Comparison of ENCODE assay signal across 1 cellular context in genomic region chr2:31151501-31151900, GRCh38.
TF ChIP-seq lines count a peak whose summit lies in the region.

No MANE protein-coding gene starts in this region.

TF ChIP-seq in IMR-90, 13 proteins besides CTCF, POLR2A, EP300 and RAD21 (continued from another document):
- TF ChIP-seq, protein P1, sequence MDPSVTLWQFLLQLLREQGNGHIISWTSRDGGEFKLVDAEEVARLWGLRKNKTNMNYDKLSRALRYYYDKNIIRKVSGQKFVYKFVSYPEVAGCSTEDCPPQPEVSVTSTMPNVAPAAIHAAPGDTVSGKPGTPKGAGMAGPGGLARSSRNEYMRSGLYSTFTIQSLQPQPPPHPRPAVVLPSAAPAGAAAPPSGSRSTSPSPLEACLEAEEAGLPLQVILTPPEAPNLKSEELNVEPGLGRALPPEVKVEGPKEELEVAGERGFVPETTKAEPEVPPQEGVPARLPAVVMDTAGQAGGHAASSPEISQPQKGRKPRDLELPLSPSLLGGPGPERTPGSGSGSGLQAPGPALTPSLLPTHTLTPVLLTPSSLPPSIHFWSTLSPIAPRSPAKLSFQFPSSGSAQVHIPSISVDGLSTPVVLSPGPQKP (IDR thresholded peaks at IDR 0.05; ENCODE audit: borderline replicate concordance, low read depth, low read length) = no peak
- TF ChIP-seq MAFK (IDR thresholded peaks at IDR 0.05; ENCODE audit: low read depth, low read length) (no peak), BHLHE40 (IDR thresholded peaks at IDR 0.05; ENCODE audit: low read depth, low read length) (no peak), CEBPB (IDR thresholded peaks at IDR 0.05; ENCODE audit: low read depth, low read length) (no peak), RFX5 (IDR thresholded peaks at IDR 0.05; ENCODE audit: low read depth, low read length) (no peak), SMC3 (IDR thresholded peaks at IDR 0.05; ENCODE audit: low read depth, low read length) (no peak), FOS (IDR thresholded peaks at IDR 0.05; ENCODE audit: low read depth, low read length) (no peak), MXI1 (IDR thresholded peaks at IDR 0.05; ENCODE audit: borderline replicate concordance, low read depth, low read length) (no peak), RCOR1 (IDR thresholded peaks at IDR 0.05; ENCODE audit: insufficient replicate concordance, low read length) (no peak), NFE2L2 (IDR thresholded peaks at IDR 0.05; ENCODE audit: low read depth, low read length) (no peak), MAZ (IDR thresholded peaks at IDR 0.05; ENCODE audit: borderline replicate concordance, low read depth, low read length) (no peak)
- TF ChIP-seq, protein P2, sequence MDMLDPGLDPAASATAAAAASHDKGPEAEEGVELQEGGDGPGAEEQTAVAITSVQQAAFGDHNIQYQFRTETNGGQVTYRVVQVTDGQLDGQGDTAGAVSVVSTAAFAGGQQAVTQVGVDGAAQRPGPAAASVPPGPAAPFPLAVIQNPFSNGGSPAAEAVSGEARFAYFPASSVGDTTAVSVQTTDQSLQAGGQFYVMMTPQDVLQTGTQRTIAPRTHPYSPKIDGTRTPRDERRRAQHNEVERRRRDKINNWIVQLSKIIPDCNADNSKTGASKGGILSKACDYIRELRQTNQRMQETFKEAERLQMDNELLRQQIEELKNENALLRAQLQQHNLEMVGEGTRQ (IDR thresholded peaks at IDR 0.05; ENCODE audit: low read depth, low read length) = no peak
